ENCODE assay signal across 8 cellular contexts in the genomic region with DNA sequence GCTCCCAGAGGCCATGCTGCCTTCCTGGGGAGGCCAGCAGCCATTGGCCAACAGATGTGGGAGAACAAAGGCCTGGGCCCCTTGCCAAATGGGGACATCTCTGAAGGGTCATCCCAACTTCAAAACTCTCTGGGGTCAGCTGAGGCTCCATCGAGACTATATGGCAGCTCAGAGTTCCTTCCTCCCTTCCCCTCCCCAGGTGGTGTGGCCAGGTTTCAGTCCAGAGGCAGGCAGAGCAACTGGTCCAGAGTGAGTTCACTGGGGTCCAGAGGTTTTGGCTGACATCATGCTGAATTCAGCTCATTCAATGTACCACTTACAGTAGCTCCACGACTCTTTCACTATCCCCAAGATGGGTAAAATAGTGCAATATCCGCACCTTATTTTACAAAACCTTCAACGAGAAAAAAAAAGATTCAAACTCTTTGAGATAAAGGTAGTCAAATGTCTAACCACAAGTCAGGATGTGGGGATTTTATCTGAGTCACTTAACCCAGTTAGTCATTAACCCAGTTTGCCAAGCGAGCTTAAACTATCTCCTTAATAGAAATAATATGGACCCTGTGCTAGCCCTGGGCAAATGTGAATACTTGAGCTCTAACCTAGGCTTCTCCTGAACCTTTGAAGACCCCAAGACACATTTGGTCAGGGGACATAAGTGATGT.
A peak's percentile ranks its signal among the peaks of the same experiment; 100 is the strongest.
DNase-seq lines count a peak whose midpoint lies in the region; ATAC-seq and TF ChIP-seq lines count a peak whose summit lies in the region.

No MANE protein-coding gene starts in this region.

- DNase-seq in SW480 (ENCODE audit: low spot score) (peak; percentile 65), kidney tubule cell (ENCODE audit: low spot score) (peak; percentile 91), thyroid gland (no peak), NCI-H345 treated with DMSO at 0.1 percent for 48 hours (lab: John Stamatoyannopoulos, UW; ENCODE audit: unreplicated experiment) (no peak), sciatic nerve (ENCODE audit: low spot score) (no peak), Peyer's patch (no peak)

- ATAC-seq in GM18907 (IDR thresholded peaks at IDR 0.05; ENCODE audit: unreplicated experiment) (peak; percentile 95), HG02642 (IDR thresholded peaks at IDR 0.05; ENCODE audit: poor library complexity, unreplicated experiment) (peak; percentile 90), sciatic nerve (no peak)

- H3K27ac ChIP-seq in thyroid gland (no peak overlapping the region), Peyer's patch (no peak overlapping the region)

- H3K27me3 ChIP-seq in thyroid gland = no peaks in the 10 kb centered on the region
- no peaks in the 10 kb centered on the region for H3K27me3 ChIP-seq in Peyer's patch

- TF ChIP-seq CTCF in thyroid gland (IDR thresholded peaks at IDR 0.05) (no peak), Peyer's patch (IDR thresholded peaks at IDR 0.05) (no peak)

- intact Hi-C loops in thyroid gland (cut with DNase I) (no loop called here), sciatic nerve (cut with DNase I) (no loop called here)

- H3K4me3 ChIP-seq in thyroid gland (replicated peaks in 1 of 3) = no peak overlapping the region
- H3K4me3 ChIP-seq in Peyer's patch = no peak overlapping the region

- H3K4me1 ChIP-seq in thyroid gland (peaks cover 0 to 8% of the 10 kb centered on the region in 2 donors), Peyer's patch (no peaks in the 10 kb centered on the region)

- H3K36me3 ChIP-seq in thyroid gland (no peaks in the 10 kb centered on the region), Peyer's patch (no peaks in the 10 kb centered on the region)

- 62 to 80% methylated on average over 4 to 5 of the region's 5 CpGs for WGBS in thyroid gland, 2 donors

- H3K9me3 ChIP-seq in thyroid gland (no peaks in the 10 kb centered on the region), Peyer's patch (no peaks in the 10 kb centered on the region)

- TF ChIP-seq POLR2A in thyroid gland (IDR thresholded peaks at IDR 0.05) (no peak), Peyer's patch (IDR thresholded peaks at IDR 0.05) (no peak)

Comparison
In these comparisons a context has a peak if more than half of its experiments do, and no peak if none do; other contexts are left out.
1. DNase-seq: peak in SW480 (single experiment) and kidney tubule cell (single experiment); none in thyroid gland (0 of 2), NCI-H345 treated with DMSO at 0.1 percent for 48 hours (single experiment), sciatic nerve (single experiment) and Peyer's patch (0 of 3).